Comparison of ENCODE assay signal across 10 cellular contexts in genomic region chr10:114045738-114046458, GRCh38. TPM values are rescaled to one million over a fixed set of nuclear protein-coding genes. Genes with fewer than 3 reads are reported as not detected.
A peak's percentile ranks its signal among the peaks of the same experiment; 100 is the strongest.
DNase-seq lines count a peak whose midpoint lies in the region; ATAC-seq lines count a peak whose summit lies in the region.
"Had no signal": no experiment of that assay in that cellular context is flagged by ENCODE, and none has a peak within 500 bp of the region (broad histone marks: within the 10 kb centered on the region; RNA-seq: fewer than 3 reads in every experiment).

No MANE protein-coding gene starts in this region.

- H3K27ac Mint-ChIP-seq in activated naive CD8-positive, alpha-beta T cell, result no peak overlapping the region
- peak overlapping the region; percentile 65 for H3K27ac Mint-ChIP-seq in memory B cell

- H3K36me3 Mint-ChIP-seq in activated T-cell treated with anti-CD3 and anti-CD28 coated beads, Interleukin-2, amount 50 U/mL, for 4 hours (ENCODE audit: insufficient read depth), result no peaks in the 10 kb centered on the region
- no peaks in the 10 kb centered on the region for H3K36me3 Mint-ChIP-seq in activated naive CD8-positive, alpha-beta T cell
- H3K36me3 Mint-ChIP-seq in memory B cell, result peaks cover 4% of the 10 kb centered on the region

- DNase-seq in activated T-cell treated with anti-CD3 and anti-CD28 coated beads, Interleukin-2, amount 50 U/mL, for 4 hours, result no peak
- DNase-seq in activated T-cell treated with anti-CD3 and anti-CD28 coated beads, Interleukin-2, amount 50 U/mL, for 1 hour, result no peak
- DNase-seq in memory B cell (ENCODE audit: low spot score in 2 of 2) (no peak), DMS79 (lab: John Stamatoyannopoulos, UW) (no peak)
- DNase-seq in stimulated activated CD4-positive, alpha-beta T cell treated with anti-CD3 and anti-CD28 coated beads, Interleukin-12 subunit alpha, Interleukin-12 subunit beta, amount 100 ng/mL, for 4 hours, result no peak

- H3K9me3 Mint-ChIP-seq in activated T-cell treated with anti-CD3 and anti-CD28 coated beads, Interleukin-2, amount 50 U/mL, for 4 hours, result no peaks in the 10 kb centered on the region
- H3K9me3 Mint-ChIP-seq in activated naive CD8-positive, alpha-beta T cell (ENCODE audit: low read depth), result no peaks in the 10 kb centered on the region
- H3K9me3 Mint-ChIP-seq in memory B cell, result no peaks in the 10 kb centered on the region

- peaks cover 68% of the 10 kb centered on the region for H3K27me3 Mint-ChIP-seq in activated T-cell treated with anti-CD3 and anti-CD28 coated beads, Interleukin-2, amount 50 U/mL, for 4 hours (ENCODE audit: low read depth)
- H3K27me3 Mint-ChIP-seq in activated naive CD8-positive, alpha-beta T cell, result peaks cover 39% of the 10 kb centered on the region
- H3K27me3 Mint-ChIP-seq in memory B cell, result peaks cover 10% of the 10 kb centered on the region

- peaks cover 17% of the 10 kb centered on the region for H3K4me1 Mint-ChIP-seq in activated T-cell treated with anti-CD3 and anti-CD28 coated beads, Interleukin-2, amount 50 U/mL, for 4 hours (ENCODE audit: low read depth)
- H3K4me1 Mint-ChIP-seq in activated naive CD8-positive, alpha-beta T cell (ENCODE audit: low read depth), result peaks cover 16% of the 10 kb centered on the region
- H3K4me1 Mint-ChIP-seq in memory B cell, result peaks cover 18% of the 10 kb centered on the region

- no peak for ATAC-seq in activated T-cell treated with anti-CD3 and anti-CD28 coated beads, Interleukin-2, amount 50 U/mL, for 4 hours
- no peak for ATAC-seq in memory B cell (ENCODE audit: low read depth)
- ATAC-seq in HG02973 (IDR thresholded peaks at IDR 0.05; ENCODE audit: unreplicated experiment), result no peak

- H3K27ac ChIP-seq in temporal lobe (ENCODE audit: low read depth, low read length), result peak overlapping the region; percentile 12
- H3K27ac ChIP-seq: C4-2B had no signal

- peak overlapping the region; percentile 58 for H3K4me3 Mint-ChIP-seq in activated T-cell treated with anti-CD3 and anti-CD28 coated beads, Interleukin-2, amount 50 U/mL, for 4 hours
- peak overlapping the region; percentile 67 for H3K4me3 Mint-ChIP-seq in activated naive CD8-positive, alpha-beta T cell
- H3K4me3 Mint-ChIP-seq in memory B cell, result peak overlapping the region; percentile 65

RNA-seq across cellular contexts. Expression of gene ADRB1, which starts 2.2 kb away (rescaled TPM):
- under 1 TPM in 2 of 3 donors, not detected in 1; 0.05 to 0.20 TPM for total RNA-seq in activated T-cell treated with anti-CD3 and anti-CD28 coated beads, Interleukin-2, amount 50 U/mL, for 4 hours
- 2.0 TPM for total RNA-seq in temporal lobe
- total RNA-seq: fibroblast of villous mesenchyme had no signal
